In genomic region chr12:8698132-8698829, GRCh38 we compare ENCODE assay signal across 1 cellular context.
TF ChIP-seq lines count a peak whose summit lies in the region.

No MANE protein-coding gene starts in this region.

TF ChIP-seq in HepG2, 621 proteins besides CTCF, POLR2A, EP300 and RAD21 (continued from another document):
- TF ChIP-seq ZNF280B (CRISPR knock-in tag; IDR thresholded peaks at IDR 0.05; ENCODE audit: borderline replicate concordance) (no peak), KLF15 (CRISPR knock-in tag; IDR thresholded peaks at IDR 0.05; ENCODE audit: borderline replicate concordance) (no peak), ZNF777 (CRISPR knock-in tag; IDR thresholded peaks at IDR 0.05) (peak; percentile 48), ZNF576 (CRISPR knock-in tag; IDR thresholded peaks at IDR 0.05) (no peak), ZFP36L2 (CRISPR knock-in tag; IDR thresholded peaks at IDR 0.05) (no peak), HES4 (CRISPR knock-in tag; IDR thresholded peaks at IDR 0.05; ENCODE audit: borderline replicate concordance) (0 out of 2 replicates have a peak, but pooled peaks have one; percentile 9), PHF8 (CRISPR knock-in tag; IDR thresholded peaks at IDR 0.05) (no peak), ZNF513 (CRISPR knock-in tag; conservative IDR thresholded peaks at IDR 0.05) (no peak), HNRNPLL (IDR thresholded peaks at IDR 0.05; ENCODE audit: low read depth, low read length, poor library complexity, severe bottlenecking) (peak; percentile 12), ZNF556 (CRISPR knock-in tag; IDR thresholded peaks at IDR 0.05; ENCODE audit: borderline replicate concordance) (no peak), ZNF75D (CRISPR knock-in tag; IDR thresholded peaks at IDR 0.05; ENCODE audit: borderline replicate concordance) (no peak), MLLT10 (CRISPR knock-in tag; IDR thresholded peaks at IDR 0.05) (no peak), TP53 (CRISPR knock-in tag; conservative IDR thresholded peaks at IDR 0.05) (no peak), CSRNP2 (CRISPR knock-in tag; conservative IDR thresholded peaks at IDR 0.05; ENCODE audit: low read depth) (no peak), TMF1 (CRISPR knock-in tag; IDR thresholded peaks at IDR 0.05; ENCODE audit: low read depth) (no peak), LCORL (IDR thresholded peaks at IDR 0.05) (no peak), LCORL (CRISPR knock-in tag; IDR thresholded peaks at IDR 0.05) (no peak), HNRNPK (IDR thresholded peaks at IDR 0.05; ENCODE audit: low read depth, low read length, poor library complexity, severe bottlenecking) (peak; percentile 18), ZNF142 (CRISPR knock-in tag; IDR thresholded peaks at IDR 0.05) (0 out of 2 replicates have a peak, but pooled peaks have one; percentile 11), RFX5 (IDR thresholded peaks at IDR 0.05; ENCODE audit: low read depth, low read length) (no peak), MIER2 (CRISPR knock-in tag; IDR thresholded peaks at IDR 0.05) (no peak), ATF1 (CRISPR knock-in tag; IDR thresholded peaks at IDR 0.05) (no peak), ZBTB33 (CRISPR knock-in tag; IDR thresholded peaks at IDR 0.05) (no peak), HOXD1 (CRISPR knock-in tag; IDR thresholded peaks at IDR 0.05) (no peak), REPIN1 (CRISPR knock-in tag; IDR thresholded peaks at IDR 0.05; ENCODE audit: borderline replicate concordance, low read depth) (no peak)
